In the genomic region with DNA sequence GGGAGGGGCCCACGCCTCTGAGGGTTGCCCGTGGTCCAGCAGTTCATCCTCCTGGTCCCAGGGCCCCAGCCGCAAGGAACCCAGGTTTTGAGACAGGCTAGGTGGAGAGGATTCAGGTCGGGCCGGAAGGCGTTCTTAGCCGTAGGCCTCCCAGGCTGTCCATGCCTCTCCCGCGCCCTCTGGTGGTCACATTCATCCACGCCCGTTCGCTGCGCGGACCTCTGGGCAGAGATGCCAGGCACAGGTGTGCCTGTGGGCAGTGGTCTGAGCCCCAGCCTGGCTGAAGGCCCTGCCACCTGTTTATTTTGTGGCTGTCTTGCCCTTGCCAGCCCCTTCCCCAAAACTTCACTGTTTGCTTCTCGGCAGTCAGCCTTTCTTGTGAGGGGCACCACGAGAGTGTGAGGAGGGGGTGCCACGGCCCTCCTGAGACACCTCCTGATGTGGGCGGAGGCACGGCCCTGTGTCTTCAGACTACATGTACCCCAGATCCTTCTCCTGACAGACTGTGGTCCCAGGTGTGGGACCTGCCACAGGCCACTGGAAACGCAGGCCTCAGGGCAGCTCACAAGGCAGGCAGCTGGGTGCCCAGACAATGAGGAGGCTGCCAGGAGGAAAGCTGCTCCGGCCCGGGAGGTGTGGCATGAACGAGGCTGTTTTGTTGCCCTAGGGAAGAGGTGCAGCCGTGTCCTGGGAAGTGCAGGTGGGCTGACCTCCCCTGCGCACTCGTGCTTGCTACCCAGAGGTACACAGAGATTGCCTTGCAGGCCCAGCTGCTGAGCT, we compare ENCODE assay signal across 1 cellular context.
TF ChIP-seq lines count a peak whose summit lies in the region.

No MANE protein-coding gene starts in this region.

TF ChIP-seq in K562, 482 proteins besides CTCF, POLR2A, EP300 and RAD21 (continued from another document and continues in another):
- no peak for TF ChIP-seq DPF2 (IDR thresholded peaks at IDR 0.05)
- TF ChIP-seq CXXC5 (CRISPR knock-in tag; IDR thresholded peaks at IDR 0.05), result 0 out of 2 replicates have a peak, but pooled peaks have one; percentile 21
- TF ChIP-seq, protein P1, sequence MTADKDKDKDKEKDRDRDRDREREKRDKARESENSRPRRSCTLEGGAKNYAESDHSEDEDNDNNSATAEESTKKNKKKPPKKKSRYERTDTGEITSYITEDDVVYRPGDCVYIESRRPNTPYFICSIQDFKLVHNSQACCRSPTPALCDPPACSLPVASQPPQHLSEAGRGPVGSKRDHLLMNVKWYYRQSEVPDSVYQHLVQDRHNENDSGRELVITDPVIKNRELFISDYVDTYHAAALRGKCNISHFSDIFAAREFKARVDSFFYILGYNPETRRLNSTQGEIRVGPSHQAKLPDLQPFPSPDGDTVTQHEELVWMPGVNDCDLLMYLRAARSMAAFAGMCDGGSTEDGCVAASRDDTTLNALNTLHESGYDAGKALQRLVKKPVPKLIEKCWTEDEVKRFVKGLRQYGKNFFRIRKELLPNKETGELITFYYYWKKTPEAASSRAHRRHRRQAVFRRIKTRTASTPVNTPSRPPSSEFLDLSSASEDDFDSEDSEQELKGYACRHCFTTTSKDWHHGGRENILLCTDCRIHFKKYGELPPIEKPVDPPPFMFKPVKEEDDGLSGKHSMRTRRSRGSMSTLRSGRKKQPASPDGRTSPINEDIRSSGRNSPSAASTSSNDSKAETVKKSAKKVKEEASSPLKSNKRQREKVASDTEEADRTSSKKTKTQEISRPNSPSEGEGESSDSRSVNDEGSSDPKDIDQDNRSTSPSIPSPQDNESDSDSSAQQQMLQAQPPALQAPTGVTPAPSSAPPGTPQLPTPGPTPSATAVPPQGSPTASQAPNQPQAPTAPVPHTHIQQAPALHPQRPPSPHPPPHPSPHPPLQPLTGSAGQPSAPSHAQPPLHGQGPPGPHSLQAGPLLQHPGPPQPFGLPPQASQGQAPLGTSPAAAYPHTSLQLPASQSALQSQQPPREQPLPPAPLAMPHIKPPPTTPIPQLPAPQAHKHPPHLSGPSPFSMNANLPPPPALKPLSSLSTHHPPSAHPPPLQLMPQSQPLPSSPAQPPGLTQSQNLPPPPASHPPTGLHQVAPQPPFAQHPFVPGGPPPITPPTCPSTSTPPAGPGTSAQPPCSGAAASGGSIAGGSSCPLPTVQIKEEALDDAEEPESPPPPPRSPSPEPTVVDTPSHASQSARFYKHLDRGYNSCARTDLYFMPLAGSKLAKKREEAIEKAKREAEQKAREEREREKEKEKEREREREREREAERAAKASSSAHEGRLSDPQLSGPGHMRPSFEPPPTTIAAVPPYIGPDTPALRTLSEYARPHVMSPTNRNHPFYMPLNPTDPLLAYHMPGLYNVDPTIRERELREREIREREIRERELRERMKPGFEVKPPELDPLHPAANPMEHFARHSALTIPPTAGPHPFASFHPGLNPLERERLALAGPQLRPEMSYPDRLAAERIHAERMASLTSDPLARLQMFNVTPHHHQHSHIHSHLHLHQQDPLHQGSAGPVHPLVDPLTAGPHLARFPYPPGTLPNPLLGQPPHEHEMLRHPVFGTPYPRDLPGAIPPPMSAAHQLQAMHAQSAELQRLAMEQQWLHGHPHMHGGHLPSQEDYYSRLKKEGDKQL (CRISPR knock-in tag; IDR thresholded peaks at IDR 0.05; ENCODE audit: borderline replicate concordance), result no peak
- no peak for TF ChIP-seq ZNF384 (IDR thresholded peaks at IDR 0.05; ENCODE audit: low read depth, low read length)
- TF ChIP-seq ELF1 (tag; IDR thresholded peaks at IDR 0.05), result no peak
- no peak for TF ChIP-seq POLR2H (tag; IDR thresholded peaks at IDR 0.05; ENCODE audit: low read depth)
- no peak for TF ChIP-seq MYBL2 (IDR thresholded peaks at IDR 0.05; ENCODE audit: low read depth)
- TF ChIP-seq MYBL2 (CRISPR knock-in tag; IDR thresholded peaks at IDR 0.05; ENCODE audit: borderline replicate concordance), result no peak
- no peak for TF ChIP-seq ZNF445 (CRISPR knock-in tag; IDR thresholded peaks at IDR 0.05; ENCODE audit: low read depth)
- TF ChIP-seq, protein P2, sequence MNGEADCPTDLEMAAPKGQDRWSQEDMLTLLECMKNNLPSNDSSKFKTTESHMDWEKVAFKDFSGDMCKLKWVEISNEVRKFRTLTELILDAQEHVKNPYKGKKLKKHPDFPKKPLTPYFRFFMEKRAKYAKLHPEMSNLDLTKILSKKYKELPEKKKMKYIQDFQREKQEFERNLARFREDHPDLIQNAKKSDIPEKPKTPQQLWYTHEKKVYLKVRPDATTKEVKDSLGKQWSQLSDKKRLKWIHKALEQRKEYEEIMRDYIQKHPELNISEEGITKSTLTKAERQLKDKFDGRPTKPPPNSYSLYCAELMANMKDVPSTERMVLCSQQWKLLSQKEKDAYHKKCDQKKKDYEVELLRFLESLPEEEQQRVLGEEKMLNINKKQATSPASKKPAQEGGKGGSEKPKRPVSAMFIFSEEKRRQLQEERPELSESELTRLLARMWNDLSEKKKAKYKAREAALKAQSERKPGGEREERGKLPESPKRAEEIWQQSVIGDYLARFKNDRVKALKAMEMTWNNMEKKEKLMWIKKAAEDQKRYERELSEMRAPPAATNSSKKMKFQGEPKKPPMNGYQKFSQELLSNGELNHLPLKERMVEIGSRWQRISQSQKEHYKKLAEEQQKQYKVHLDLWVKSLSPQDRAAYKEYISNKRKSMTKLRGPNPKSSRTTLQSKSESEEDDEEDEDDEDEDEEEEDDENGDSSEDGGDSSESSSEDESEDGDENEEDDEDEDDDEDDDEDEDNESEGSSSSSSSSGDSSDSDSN (IDR thresholded peaks at IDR 0.05; ENCODE audit: borderline replicate concordance in 1 of 2, low read depth in 2 of 2, low read length in 2 of 2), result no peak
- no peak for TF ChIP-seq ZNF707 (CRISPR knock-in tag; conservative IDR thresholded peaks at IDR 0.05)
- TF ChIP-seq, protein P3, sequence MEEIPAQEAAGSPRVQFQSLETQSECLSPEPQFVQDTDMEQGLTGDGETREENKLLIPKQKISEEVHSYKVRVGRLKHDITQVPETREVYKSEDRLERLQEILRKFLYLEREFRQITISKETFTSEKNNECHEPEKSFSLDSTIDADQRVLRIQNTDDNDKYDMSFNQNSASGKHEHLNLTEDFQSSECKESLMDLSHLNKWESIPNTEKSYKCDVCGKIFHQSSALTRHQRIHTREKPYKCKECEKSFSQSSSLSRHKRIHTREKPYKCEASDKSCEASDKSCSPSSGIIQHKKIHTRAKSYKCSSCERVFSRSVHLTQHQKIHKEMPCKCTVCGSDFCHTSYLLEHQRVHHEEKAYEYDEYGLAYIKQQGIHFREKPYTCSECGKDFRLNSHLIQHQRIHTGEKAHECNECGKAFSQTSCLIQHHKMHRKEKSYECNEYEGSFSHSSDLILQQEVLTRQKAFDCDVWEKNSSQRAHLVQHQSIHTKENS (CRISPR knock-in tag; IDR thresholded peaks at IDR 0.05), result no peak
- TF ChIP-seq, protein P4, sequence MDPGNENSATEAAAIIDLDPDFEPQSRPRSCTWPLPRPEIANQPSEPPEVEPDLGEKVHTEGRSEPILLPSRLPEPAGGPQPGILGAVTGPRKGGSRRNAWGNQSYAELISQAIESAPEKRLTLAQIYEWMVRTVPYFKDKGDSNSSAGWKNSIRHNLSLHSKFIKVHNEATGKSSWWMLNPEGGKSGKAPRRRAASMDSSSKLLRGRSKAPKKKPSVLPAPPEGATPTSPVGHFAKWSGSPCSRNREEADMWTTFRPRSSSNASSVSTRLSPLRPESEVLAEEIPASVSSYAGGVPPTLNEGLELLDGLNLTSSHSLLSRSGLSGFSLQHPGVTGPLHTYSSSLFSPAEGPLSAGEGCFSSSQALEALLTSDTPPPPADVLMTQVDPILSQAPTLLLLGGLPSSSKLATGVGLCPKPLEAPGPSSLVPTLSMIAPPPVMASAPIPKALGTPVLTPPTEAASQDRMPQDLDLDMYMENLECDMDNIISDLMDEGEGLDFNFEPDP (CRISPR knock-in tag; IDR thresholded peaks at IDR 0.05), result no peak
- TF ChIP-seq, protein P5, sequence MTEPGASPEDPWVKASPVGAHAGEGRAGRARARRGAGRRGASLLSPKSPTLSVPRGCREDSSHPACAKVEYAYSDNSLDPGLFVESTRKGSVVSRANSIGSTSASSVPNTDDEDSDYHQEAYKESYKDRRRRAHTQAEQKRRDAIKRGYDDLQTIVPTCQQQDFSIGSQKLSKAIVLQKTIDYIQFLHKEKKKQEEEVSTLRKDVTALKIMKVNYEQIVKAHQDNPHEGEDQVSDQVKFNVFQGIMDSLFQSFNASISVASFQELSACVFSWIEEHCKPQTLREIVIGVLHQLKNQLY (CRISPR knock-in tag; conservative IDR thresholded peaks at IDR 0.05), result no peak
- TF ChIP-seq MTA3 (IDR thresholded peaks at IDR 0.05; ENCODE audit: borderline replicate concordance), result 0 out of 2 replicates have a peak, but pooled peaks have one; percentile 30
- TF ChIP-seq STAT5A (IDR thresholded peaks at IDR 0.05; ENCODE audit: borderline replicate concordance, low read length), result no peak
- TF ChIP-seq, protein P6, sequence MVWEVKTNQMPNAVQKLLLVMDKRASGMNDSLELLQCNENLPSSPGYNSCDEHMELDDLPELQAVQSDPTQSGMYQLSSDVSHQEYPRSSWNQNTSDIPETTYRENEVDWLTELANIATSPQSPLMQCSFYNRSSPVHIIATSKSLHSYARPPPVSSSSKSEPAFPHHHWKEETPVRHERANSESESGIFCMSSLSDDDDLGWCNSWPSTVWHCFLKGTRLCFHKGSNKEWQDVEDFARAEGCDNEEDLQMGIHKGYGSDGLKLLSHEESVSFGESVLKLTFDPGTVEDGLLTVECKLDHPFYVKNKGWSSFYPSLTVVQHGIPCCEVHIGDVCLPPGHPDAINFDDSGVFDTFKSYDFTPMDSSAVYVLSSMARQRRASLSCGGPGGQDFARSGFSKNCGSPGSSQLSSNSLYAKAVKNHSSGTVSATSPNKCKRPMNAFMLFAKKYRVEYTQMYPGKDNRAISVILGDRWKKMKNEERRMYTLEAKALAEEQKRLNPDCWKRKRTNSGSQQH (CRISPR knock-in tag; IDR thresholded peaks at IDR 0.05), result no peak
- TF ChIP-seq, protein P7, sequence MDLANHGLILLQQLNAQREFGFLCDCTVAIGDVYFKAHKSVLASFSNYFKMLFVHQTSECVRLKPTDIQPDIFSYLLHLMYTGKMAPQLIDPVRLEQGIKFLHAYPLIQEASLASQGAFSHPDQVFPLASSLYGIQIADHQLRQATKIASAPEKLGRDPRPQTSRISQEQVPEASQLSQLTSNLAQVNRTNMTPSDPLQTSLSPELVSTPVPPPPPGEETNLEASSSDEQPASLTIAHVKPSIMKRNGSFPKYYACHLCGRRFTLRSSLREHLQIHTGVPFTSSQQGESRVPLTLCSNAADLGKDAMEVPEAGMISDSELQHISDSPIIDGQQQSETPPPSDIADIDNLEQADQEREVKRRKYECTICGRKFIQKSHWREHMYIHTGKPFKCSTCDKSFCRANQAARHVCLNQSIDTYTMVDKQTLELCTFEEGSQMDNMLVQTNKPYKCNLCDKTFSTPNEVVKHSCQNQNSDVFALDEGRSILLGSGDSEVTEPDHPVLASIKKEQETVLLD (IDR thresholded peaks at IDR 0.05), result 0 out of 2 replicates have a peak, but pooled peaks have one; percentile 26
- no peak for TF ChIP-seq GTF2F1 (IDR thresholded peaks at IDR 0.05; ENCODE audit: low read depth, low read length)
- TF ChIP-seq CREM (IDR thresholded peaks at IDR 0.05; ENCODE audit: low read depth), result 0 out of 2 replicates have a peak, but pooled peaks have one; percentile 41
- peak; percentile 78 for TF ChIP-seq XRCC5 (IDR thresholded peaks at IDR 0.05; ENCODE audit: low read depth, low read length)
- no peak for TF ChIP-seq CHD4 (IDR thresholded peaks at IDR 0.05; ENCODE audit: insufficient read depth, insufficient replicate concordance, low read depth, low read length, poor library complexity, severe bottlenecking)
- TF ChIP-seq, protein P8, sequence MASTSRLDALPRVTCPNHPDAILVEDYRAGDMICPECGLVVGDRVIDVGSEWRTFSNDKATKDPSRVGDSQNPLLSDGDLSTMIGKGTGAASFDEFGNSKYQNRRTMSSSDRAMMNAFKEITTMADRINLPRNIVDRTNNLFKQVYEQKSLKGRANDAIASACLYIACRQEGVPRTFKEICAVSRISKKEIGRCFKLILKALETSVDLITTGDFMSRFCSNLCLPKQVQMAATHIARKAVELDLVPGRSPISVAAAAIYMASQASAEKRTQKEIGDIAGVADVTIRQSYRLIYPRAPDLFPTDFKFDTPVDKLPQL (IDR thresholded peaks at IDR 0.05; ENCODE audit: extremely low read depth, insufficient read length), result no peak
- no peak for TF ChIP-seq ARID1B (IDR thresholded peaks at IDR 0.05)
- TF ChIP-seq, protein P9, sequence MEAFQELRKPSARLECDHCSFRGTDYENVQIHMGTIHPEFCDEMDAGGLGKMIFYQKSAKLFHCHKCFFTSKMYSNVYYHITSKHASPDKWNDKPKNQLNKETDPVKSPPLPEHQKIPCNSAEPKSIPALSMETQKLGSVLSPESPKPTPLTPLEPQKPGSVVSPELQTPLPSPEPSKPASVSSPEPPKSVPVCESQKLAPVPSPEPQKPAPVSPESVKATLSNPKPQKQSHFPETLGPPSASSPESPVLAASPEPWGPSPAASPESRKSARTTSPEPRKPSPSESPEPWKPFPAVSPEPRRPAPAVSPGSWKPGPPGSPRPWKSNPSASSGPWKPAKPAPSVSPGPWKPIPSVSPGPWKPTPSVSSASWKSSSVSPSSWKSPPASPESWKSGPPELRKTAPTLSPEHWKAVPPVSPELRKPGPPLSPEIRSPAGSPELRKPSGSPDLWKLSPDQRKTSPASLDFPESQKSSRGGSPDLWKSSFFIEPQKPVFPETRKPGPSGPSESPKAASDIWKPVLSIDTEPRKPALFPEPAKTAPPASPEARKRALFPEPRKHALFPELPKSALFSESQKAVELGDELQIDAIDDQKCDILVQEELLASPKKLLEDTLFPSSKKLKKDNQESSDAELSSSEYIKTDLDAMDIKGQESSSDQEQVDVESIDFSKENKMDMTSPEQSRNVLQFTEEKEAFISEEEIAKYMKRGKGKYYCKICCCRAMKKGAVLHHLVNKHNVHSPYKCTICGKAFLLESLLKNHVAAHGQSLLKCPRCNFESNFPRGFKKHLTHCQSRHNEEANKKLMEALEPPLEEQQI (IDR thresholded peaks at IDR 0.05), result no peak
- no peak for TF ChIP-seq PHF8 (IDR thresholded peaks at IDR 0.05; ENCODE audit: borderline replicate concordance, low read length)
- TF ChIP-seq, protein P10, sequence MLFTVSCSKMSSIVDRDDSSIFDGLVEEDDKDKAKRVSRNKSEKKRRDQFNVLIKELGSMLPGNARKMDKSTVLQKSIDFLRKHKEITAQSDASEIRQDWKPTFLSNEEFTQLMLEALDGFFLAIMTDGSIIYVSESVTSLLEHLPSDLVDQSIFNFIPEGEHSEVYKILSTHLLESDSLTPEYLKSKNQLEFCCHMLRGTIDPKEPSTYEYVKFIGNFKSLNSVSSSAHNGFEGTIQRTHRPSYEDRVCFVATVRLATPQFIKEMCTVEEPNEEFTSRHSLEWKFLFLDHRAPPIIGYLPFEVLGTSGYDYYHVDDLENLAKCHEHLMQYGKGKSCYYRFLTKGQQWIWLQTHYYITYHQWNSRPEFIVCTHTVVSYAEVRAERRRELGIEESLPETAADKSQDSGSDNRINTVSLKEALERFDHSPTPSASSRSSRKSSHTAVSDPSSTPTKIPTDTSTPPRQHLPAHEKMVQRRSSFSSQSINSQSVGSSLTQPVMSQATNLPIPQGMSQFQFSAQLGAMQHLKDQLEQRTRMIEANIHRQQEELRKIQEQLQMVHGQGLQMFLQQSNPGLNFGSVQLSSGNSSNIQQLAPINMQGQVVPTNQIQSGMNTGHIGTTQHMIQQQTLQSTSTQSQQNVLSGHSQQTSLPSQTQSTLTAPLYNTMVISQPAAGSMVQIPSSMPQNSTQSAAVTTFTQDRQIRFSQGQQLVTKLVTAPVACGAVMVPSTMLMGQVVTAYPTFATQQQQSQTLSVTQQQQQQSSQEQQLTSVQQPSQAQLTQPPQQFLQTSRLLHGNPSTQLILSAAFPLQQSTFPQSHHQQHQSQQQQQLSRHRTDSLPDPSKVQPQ (CRISPR knock-in tag; IDR thresholded peaks at IDR 0.05; ENCODE audit: borderline replicate concordance), result no peak
- TF ChIP-seq ZNF830 (CRISPR knock-in tag; IDR thresholded peaks at IDR 0.05), result no peak
- TF ChIP-seq ILK (tag; IDR thresholded peaks at IDR 0.05; ENCODE audit: borderline replicate concordance, low read depth), result no peak
- TF ChIP-seq ASH1L (IDR thresholded peaks at IDR 0.05; ENCODE audit: borderline replicate concordance, low read depth, partially characterized antibody), result no peak
- no peak for TF ChIP-seq NR2C1 (IDR thresholded peaks at IDR 0.05)
- no peak for TF ChIP-seq NR2C1 (tag; IDR thresholded peaks at IDR 0.05)
- TF ChIP-seq ZNF12 (CRISPR knock-in tag; IDR thresholded peaks at IDR 0.05), result no peak
- no peak for TF ChIP-seq SMARCA4 (IDR thresholded peaks at IDR 0.05)
